ENCODE assay signal across 13 cellular contexts in genomic region chr11:111975076-111975806, GRCh38. TPM values are rescaled to one million over a fixed set of nuclear protein-coding genes. Genes with fewer than 3 reads are reported as not detected.
DNase-seq lines count a peak whose midpoint lies in the region; ATAC-seq and TF ChIP-seq lines count a peak whose summit lies in the region.
"Had no signal": no experiment of that assay in that cellular context is flagged by ENCODE, and none has a peak within 500 bp of the region (broad histone marks: within the 10 kb centered on the region; RNA-seq: fewer than 3 reads in every experiment).

No MANE protein-coding gene starts in this region.

- H3K36me3 ChIP-seq in PC-3 (ENCODE audit: low read depth, low read length) (no peaks in the 10 kb centered on the region), fibroblast of lung (ENCODE audit: control insufficient read depth, insufficient read depth, low read length) (no peaks in the 10 kb centered on the region), prostate gland (no peaks in the 10 kb centered on the region)

- H3K79me2 ChIP-seq in PC-3 (ENCODE audit: low read length) = no peaks in the 10 kb centered on the region
- H3K79me2 ChIP-seq in fibroblast of lung (ENCODE audit: control insufficient read depth, insufficient read depth, low read length) = no peaks in the 10 kb centered on the region

- H3K4me1 ChIP-seq in PC-3 (ENCODE audit: insufficient read depth, low read length) (peaks cover 10% of the 10 kb centered on the region), fibroblast of lung (ENCODE audit: control insufficient read depth, extremely low read depth, insufficient read depth, low read length) (peaks cover 3% of the 10 kb centered on the region), prostate gland (replicated peaks) (peaks cover 6% of the 10 kb centered on the region)

- DNase-seq in EH (ENCODE audit: low read depth) = peak; percentile 9
- peak; percentile 25 for DNase-seq in PC-3
- no peak for DNase-seq in fibroblast of lung (ENCODE audit: low read depth in 2 of 2)
- no peak for DNase-seq in prostate gland (ENCODE audit: low spot score)
- DNase-seq in kidney glomerular epithelial cell (lab: John Stamatoyannopoulos, UW) = no peak
- no peak for DNase-seq in NCI-H1930 (lab: John Stamatoyannopoulos, UW)
- no peak for DNase-seq in stimulated activated CD4-positive, alpha-beta T cell treated with anti-CD3 and anti-CD28 coated beads, Interleukin-12 subunit alpha, Interleukin-12 subunit beta, amount 100 ng/mL, for 4 hours
- DNase-seq: activated T-cell treated with anti-CD3 and anti-CD28 coated beads, Interleukin-2, amount 50 U/mL, for 24 hours; endodermal cell; GOT3; SHP77 treated with DMSO at 0.1 percent for 48 hours had no signal

- H4K20me1 ChIP-seq in PC-3 (ENCODE audit: low read length) = no peaks in the 10 kb centered on the region
- H4K20me1 ChIP-seq in fibroblast of lung (ENCODE audit: control insufficient read depth, extremely low read depth, insufficient read depth, low read length) = no peaks in the 10 kb centered on the region

- H3K4me2 ChIP-seq in PC-3 (ENCODE audit: low read length) = no peak overlapping the region
- H3K4me2 ChIP-seq in fibroblast of lung (ENCODE audit: extremely low read depth, insufficient read depth, low read length) = no peak overlapping the region

- peak; percentile 61 for TF ChIP-seq CTCF in PC-3 (conservative IDR thresholded peaks at IDR 0.05; ENCODE audit: low read depth, low read length)
- TF ChIP-seq CTCF in fibroblast of lung (conservative IDR thresholded peaks at IDR 0.05 in 1 of 2, IDR thresholded peaks at IDR 0.05 in 1 of 2; ENCODE audit: low read depth in 1 of 2, low read length in 2 of 2) = peak; percentile 14 to 27
- TF ChIP-seq CTCF in prostate gland (IDR thresholded peaks at IDR 0.05) = peak in 2 of 4 experiments; percentile 25 to 36

- intact Hi-C loops in PC-3 (cut with micrococcal nuclease) (no loop called here), prostate gland (cut with DNase I) (no loop called here)

- H3F3A ChIP-seq in PC-3 (ENCODE audit: low read length, unreplicated experiment) = no peaks in the 10 kb centered on the region

- peak; percentile 33 for ATAC-seq in PC-3
- ATAC-seq in GM18907 (IDR thresholded peaks at IDR 0.05; ENCODE audit: unreplicated experiment) = no peak
- ATAC-seq: natural killer cell treated with Interleukin-12 subunit alpha and Interleukin-12 subunit beta and Interleukin-15 and Interleukin-18, amount 100 ng/mL, for 72 hours had no signal

- no peak overlapping the region for H3K4me3 ChIP-seq in PC-3 (ENCODE audit: low read length)
- H3K4me3 ChIP-seq in fibroblast of lung (replicated peaks in 1 of 4; ENCODE audit: control extremely low read depth in 1 of 4, insufficient read depth in 1 of 4, low read depth in 3 of 4, low read length in 4 of 4) = no peak overlapping the region
- no peak overlapping the region for H3K4me3 ChIP-seq in prostate gland

- TF ChIP-seq POLR2A in prostate gland (IDR thresholded peaks at IDR 0.05) = no peak

- BruUV-seq in PC-3 (replicated peaks; lab: Mats Ljungman, UMichigan) = no TSS peak

- H3K9ac ChIP-seq in PC-3 (ENCODE audit: low read length) (no peak overlapping the region), fibroblast of lung (ENCODE audit: insufficient read depth, low read length) (no peak overlapping the region)

- CTCF ChIA-PET in PC-3 (lab: Charles Lee) = interaction anchor here (0.6 kb wide), 1 partner anchor 44 kb away, joined by 3 read pairs; no protein-coding TSS in a partner anchor

- H3K27me3 ChIP-seq in PC-3 (ENCODE audit: low read length) (no peaks in the 10 kb centered on the region), fibroblast of lung (ENCODE audit: control insufficient read depth, insufficient read depth, low read length) (no peaks in the 10 kb centered on the region), prostate gland (replicated peaks; ENCODE audit: insufficient read depth) (no peaks in the 10 kb centered on the region)

- H2AFZ ChIP-seq in PC-3 (ENCODE audit: low read length) (no peak overlapping the region), fibroblast of lung (ENCODE audit: low read length) (no peak overlapping the region)

- H3K27ac ChIP-seq in PC-3 (ENCODE audit: low read length) (no peak overlapping the region), fibroblast of lung (ENCODE audit: insufficient read depth, low read length) (no peak overlapping the region), prostate gland (peak overlapping the region; percentile 52 to 86)

- no peaks in the 10 kb centered on the region for H3K9me2 ChIP-seq in PC-3 (replicated peaks; ENCODE audit: low read length)

- POLR2A ChIA-PET in PC-3 (lab: Charles Lee; ENCODE audit: unreplicated experiment) = interaction anchor here (0.6 kb wide), 1 partner anchor 19 kb away, joined by 3 read pairs; no protein-coding TSS in a partner anchor

- H3K9me3 ChIP-seq in PC-3 (ENCODE audit: low read length) (no peaks in the 10 kb centered on the region), fibroblast of lung (ENCODE audit: control insufficient read depth, insufficient read depth, low read depth, low read length) (no peaks in the 10 kb centered on the region), prostate gland (no peaks in the 10 kb centered on the region)

- 17% methylated on average over 2 of the region's 2 CpGs for WGBS in prostate gland

RNA-seq across cellular contexts. Expression of gene DIXDC1, which starts 38.1 kb away (rescaled TPM):
- total RNA-seq in PC-3 (2014; rRNA removed) = 6.8 and 10.8 TPM in 2 replicates
- total RNA-seq in fibroblast of lung = 18.2 and 19.8 TPM in 2 replicates
- 8.4 and 14.3 TPM in 2 replicates for polyA plus RNA-seq in fibroblast of lung
- 5.4 and 9.8 TPM in 2 replicates for polyA plus RNA-seq in fibroblast of lung (2012)
- 1.4 and 2.4 TPM in 2 replicates for polyA minus RNA-seq in fibroblast of lung (ENCODE audit: low replicate concordance)
- total RNA-seq in prostate gland = 10 to 100 TPM; 32.9 to 35.2 TPM

RNA-seq across cellular contexts. Expression of gene DLAT, which starts 50.0 kb away (rescaled TPM):
- total RNA-seq in PC-3 (2014; rRNA removed) (78.9 and 102 TPM in 2 replicates), fibroblast of lung (26.2 and 33.9 TPM in 2 replicates), prostate gland (10 to 100 TPM; 19.9 to 21.2 TPM)
- polyA plus RNA-seq in fibroblast of lung = 37.8 and 48.8 TPM in 2 replicates
- polyA plus RNA-seq in fibroblast of lung (2012) = 24.8 and 30.7 TPM in 2 replicates
- 6.4 and 9.6 TPM in 2 replicates for polyA minus RNA-seq in fibroblast of lung (ENCODE audit: low replicate concordance)

RNA-seq across cellular contexts. Expression of gene C11orf52, which starts 56.5 kb away (rescaled TPM):
- 8.7 and 10.5 TPM in 2 replicates for total RNA-seq in PC-3 (2014; rRNA removed)
- total RNA-seq in fibroblast of lung = 0.51 and 0.99 TPM in 2 replicates
- 0.32 and 1.3 TPM in 2 replicates for polyA plus RNA-seq in fibroblast of lung
- 0.39 and 1.4 TPM in 2 replicates for polyA plus RNA-seq in fibroblast of lung (2012)
- not detected in 2 replicates for polyA minus RNA-seq in fibroblast of lung (ENCODE audit: low replicate concordance)
- 10 to 100 TPM; 13.2 to 31.5 TPM for total RNA-seq in prostate gland
- total RNA-seq: natural killer cell treated with Interleukin-12 subunit alpha and Interleukin-12 subunit beta and Interleukin-15 and Interleukin-18, amount 100 ng/mL, for 72 hours had no signal

Comparison
In these comparisons a context has a peak if more than half of its experiments do, and no peak if none do; other contexts are left out.
1. DNase-seq: peak in EH (single experiment) and PC-3 (single experiment); none in fibroblast of lung (0 of 2), prostate gland (single experiment), kidney glomerular epithelial cell (single experiment), NCI-H1930 (0 of 2) and stimulated activated CD4-positive, alpha-beta T cell treated with anti-CD3 and anti-CD28 coated beads, Interleukin-12 subunit alpha, Interleukin-12 subunit beta, amount 100 ng/mL, for 4 hours (single experiment).
2. H3K27ac ChIP-seq: peak in prostate gland (2 of 2); none in PC-3 (single experiment) and fibroblast of lung (single experiment).